26 cellular contexts compared by ENCODE assay signal in the genomic region with DNA sequence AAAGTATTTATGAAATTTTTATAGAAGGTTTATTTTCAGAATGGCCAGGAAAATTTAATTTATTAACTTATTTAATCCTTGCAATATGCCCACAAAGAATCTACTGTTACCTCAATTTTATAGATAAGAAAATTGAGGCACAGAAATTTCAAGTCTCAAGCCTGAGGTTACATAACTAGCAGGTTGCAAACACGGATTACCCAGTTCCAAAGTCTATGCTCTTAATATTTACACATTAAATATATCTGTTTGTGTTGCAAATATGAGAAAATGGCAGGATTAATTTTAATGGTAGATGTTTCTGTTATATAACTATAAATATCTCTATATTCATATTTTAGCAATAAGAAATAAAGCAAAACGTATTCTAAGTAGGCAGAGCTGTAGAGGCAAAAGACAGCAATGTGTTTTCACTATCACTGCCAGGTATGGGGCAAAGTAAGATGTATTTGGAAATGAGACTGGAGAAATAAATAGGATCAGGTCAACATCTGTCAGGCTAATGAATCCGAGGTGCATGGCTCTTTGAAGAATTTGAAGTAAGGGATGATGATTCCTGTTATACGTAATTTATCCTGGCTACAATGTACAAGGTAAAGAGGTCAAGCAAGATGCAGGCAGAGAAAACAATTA.
DNase-seq lines count a peak whose midpoint lies in the region; ATAC-seq and TF ChIP-seq lines count a peak whose summit lies in the region.
"Had no signal": no experiment of that assay in that cellular context is flagged by ENCODE, and none has a peak within 500 bp of the region (broad histone marks: within the 10 kb centered on the region; RNA-seq: fewer than 3 reads in every experiment).

No MANE protein-coding gene starts in this region.

- DNase-seq in NCI-H82 (lab: John Stamatoyannopoulos, UW) = peak; percentile 36
- no peak for DNase-seq in NCI-H82 treated with DMSO at 0.1 percent for 48 hours (lab: John Stamatoyannopoulos, UW; ENCODE audit: unreplicated experiment)
- DNase-seq in SK-N-DZ (ENCODE audit: low spot score) = peak; percentile 57
- DNase-seq in right lobe of liver = no peak
- no peak for DNase-seq in H4 (ENCODE audit: low spot score)
- no peak for DNase-seq in NCI-H2196 (lab: John Stamatoyannopoulos, UW; ENCODE audit: unreplicated experiment)
- no peak for DNase-seq in activated naive CD8-positive, alpha-beta T cell treated with anti-CD3 and anti-CD28 coated beads, Interleukin-2, amount 50 U/mL, for 24 hours
- DNase-seq: 8988T; ACHN; BE2C; C1 segment of cervical spinal cord; CD4-positive, alpha-beta memory T cell; CD4-positive, CD25-positive, alpha-beta regulatory T cell; CD8-positive, alpha-beta memory T cell; COR-L47; DMS 273 treated with DMSO at 0.1 percent for 48 hours; DMS153; DMS53; DMS79; DND-41; EL; GDM1 had no signal

- H3K27ac ChIP-seq in 22Rv1 = peak overlapping the region; percentile 54
- no peak overlapping the region for H3K27ac ChIP-seq in right lobe of liver
- H3K27ac ChIP-seq: BLaER1 had no signal

- H3K27me3 Mint-ChIP-seq in activated naive CD8-positive, alpha-beta T cell treated with anti-CD3 and anti-CD28 coated beads, Interleukin-2, amount 50 U/mL, for 24 hours = no peaks in the 10 kb centered on the region
- H3K27me3 Mint-ChIP-seq: CD4-positive, alpha-beta memory T cell; CD4-positive, CD25-positive, alpha-beta regulatory T cell; CD8-positive, alpha-beta memory T cell had no signal

- no peaks in the 10 kb centered on the region for H3K36me3 Mint-ChIP-seq in activated naive CD8-positive, alpha-beta T cell treated with anti-CD3 and anti-CD28 coated beads, Interleukin-2, amount 50 U/mL, for 24 hours (ENCODE audit: low read depth)
- H3K36me3 Mint-ChIP-seq: CD14-positive monocyte; CD4-positive, alpha-beta memory T cell; CD4-positive, CD25-positive, alpha-beta regulatory T cell; CD8-positive, alpha-beta memory T cell had no signal

- H3K27ac Mint-ChIP-seq in activated naive CD8-positive, alpha-beta T cell treated with anti-CD3 and anti-CD28 coated beads, Interleukin-2, amount 50 U/mL, for 24 hours = no peak overlapping the region
- H3K27ac Mint-ChIP-seq: CD14-positive monocyte; CD4-positive, CD25-positive, alpha-beta regulatory T cell; CD8-positive, alpha-beta memory T cell had no signal

- H3K4me1 Mint-ChIP-seq in activated naive CD8-positive, alpha-beta T cell treated with anti-CD3 and anti-CD28 coated beads, Interleukin-2, amount 50 U/mL, for 24 hours = no peaks in the 10 kb centered on the region
- H3K4me1 Mint-ChIP-seq: CD14-positive monocyte; CD4-positive, alpha-beta memory T cell; CD4-positive, CD25-positive, alpha-beta regulatory T cell; CD8-positive, alpha-beta memory T cell had no signal

- H3K4me3 Mint-ChIP-seq in activated naive CD8-positive, alpha-beta T cell treated with anti-CD3 and anti-CD28 coated beads, Interleukin-2, amount 50 U/mL, for 24 hours = no peak overlapping the region
- H3K4me3 Mint-ChIP-seq: CD14-positive monocyte; CD4-positive, alpha-beta memory T cell; CD4-positive, CD25-positive, alpha-beta regulatory T cell; CD8-positive, alpha-beta memory T cell had no signal

- TF ChIP-seq POLR2A in right lobe of liver (IDR thresholded peaks at IDR 0.05) = no peak

- no peaks in the 10 kb centered on the region for H3K9me3 ChIP-seq in right lobe of liver
- H3K9me3 ChIP-seq: BE2C, BLaER1 had no signal

- H3K27me3 ChIP-seq in right lobe of liver = no peaks in the 10 kb centered on the region
- H3K27me3 ChIP-seq: BE2C, BLaER1 had no signal

- peaks cover 30% of the 10 kb centered on the region for H3K9me3 Mint-ChIP-seq in activated naive CD8-positive, alpha-beta T cell treated with anti-CD3 and anti-CD28 coated beads, Interleukin-2, amount 50 U/mL, for 24 hours

- H3K4me1 ChIP-seq in right lobe of liver = peaks cover 0 to 5% (median 0%) of the 10 kb centered on the region in 4 donors
- H3K4me1 ChIP-seq: BE2C, BLaER1 had no signal

- H3K4me3 ChIP-seq in right lobe of liver = no peak overlapping the region
- H3K4me3 ChIP-seq: BLaER1, GM12878 had no signal

- ATAC-seq in right lobe of liver = peak in 3 of 4 donors; percentile 26 to 58 (median 54)
- ATAC-seq in activated naive CD8-positive, alpha-beta T cell treated with anti-CD3 and anti-CD28 coated beads, Interleukin-2, amount 50 U/mL, for 24 hours = no peak
- ATAC-seq: GM12878 had no signal

- H3K36me3 ChIP-seq in right lobe of liver = no peaks in the 10 kb centered on the region
- H3K36me3 ChIP-seq: BE2C, BLaER1 had no signal

- intact Hi-C loops in right lobe of liver (cut with DNase I) = no loop called here

- 24% methylated on average over 4 of the region's 4 CpGs for WGBS in right lobe of liver (ENCODE audit: insufficient coverage, low coverage, low lambda C conversion rate, missing lambda C conversion rate)

- TF ChIP-seq CTCF in 22Rv1 (IDR thresholded peaks at IDR 0.05) (no peak), right lobe of liver (IDR thresholded peaks at IDR 0.05) (no peak)

Comparison
In these comparisons a context has a peak if more than half of its experiments do, and no peak if none do; other contexts are left out.
1. DNase-seq: peak in NCI-H82 (single experiment) and SK-N-DZ (single experiment); none in NCI-H82 treated with DMSO at 0.1 percent for 48 hours (single experiment), right lobe of liver (0 of 3), H4 (single experiment), NCI-H2196 (single experiment) and activated naive CD8-positive, alpha-beta T cell treated with anti-CD3 and anti-CD28 coated beads, Interleukin-2, amount 50 U/mL, for 24 hours (single experiment).